29 cellular contexts compared by ENCODE assay signal in genomic region chr7:111676167-111676566, GRCh38.
"Had no signal": no experiment of that assay in that cellular context is flagged by ENCODE, and none has a peak within 500 bp of the region (broad histone marks: within the 10 kb centered on the region; RNA-seq: fewer than 3 reads in every experiment).

No MANE protein-coding gene starts in this region.

- H3K4me3 ChIP-seq: neural progenitor cell, ovary, psoas muscle, right lobe of liver, sigmoid colon, suprapubic skin, testis, tibial artery, transverse colon, upper lobe of right lung, uterus had no signal

- H3K9ac ChIP-seq: neural progenitor cell, parathyroid adenoma had no signal

- H3K4me1 ChIP-seq: parathyroid adenoma, psoas muscle, right lobe of liver, sigmoid colon, suprapubic skin, testis, tibial artery, transverse colon, upper lobe of right lung, uterus had no signal

- H3K4me3 Mint-ChIP-seq: natural killer cell; nephron; neural progenitor cell; stimulated activated memory B cell treated with anti-CD40 and anti-IgM and Interleukin-4, amounts not matched to agents 10 μg/mL and 1 μg/mL and 100 μg/mL, for 72 hours; stimulated activated naive CD8-positive, alpha-beta T cell treated with anti-CD3 and anti-CD28 coated beads, Interleukin-15, amount 100 ng/mL, for 72 hours; type B pancreatic cell had no signal

- H3K9me3 Mint-ChIP-seq: natural killer cell; nephron; neural progenitor cell; stimulated activated memory B cell treated with anti-CD40 and anti-IgM and Interleukin-4, amounts not matched to agents 10 μg/mL and 1 μg/mL and 100 μg/mL, for 72 hours; stimulated activated naive CD8-positive, alpha-beta T cell treated with anti-CD3 and anti-CD28 coated beads, Interleukin-15, amount 100 ng/mL, for 72 hours; type B pancreatic cell had no signal

- H2AFZ ChIP-seq: neural progenitor cell, parathyroid adenoma had no signal

- H3K9me3 ChIP-seq: ovary, psoas muscle, right lobe of liver, sigmoid colon, suprapubic skin, testis, tibial artery, transverse colon, upper lobe of right lung, uterus had no signal

- H3K4me1 Mint-ChIP-seq: natural killer cell; neural progenitor cell; stimulated activated memory B cell treated with anti-CD40 and anti-IgM and Interleukin-4, amounts not matched to agents 10 μg/mL and 1 μg/mL and 100 μg/mL, for 72 hours; stimulated activated naive CD8-positive, alpha-beta T cell treated with anti-CD3 and anti-CD28 coated beads, Interleukin-15, amount 100 ng/mL, for 72 hours had no signal

- H3K36me3 ChIP-seq: neural progenitor cell, ovary, right lobe of liver, sigmoid colon, suprapubic skin, tibial artery, transverse colon, upper lobe of right lung, uterus had no signal

- H3K27me3 ChIP-seq: neural progenitor cell, ovary, right lobe of liver, sigmoid colon, suprapubic skin, testis, tibial artery, transverse colon, upper lobe of right lung, uterus had no signal

- H3K27ac Mint-ChIP-seq: natural killer cell; nephron; neural progenitor cell; progenitor cell of endocrine pancreas; stimulated activated memory B cell treated with anti-CD40 and anti-IgM and Interleukin-4, amounts not matched to agents 10 μg/mL and 1 μg/mL and 100 μg/mL, for 72 hours; stimulated activated naive CD8-positive, alpha-beta T cell treated with anti-CD3 and anti-CD28 coated beads, Interleukin-15, amount 100 ng/mL, for 72 hours; type B pancreatic cell had no signal

- H3K4me2 ChIP-seq: neural progenitor cell had no signal

- FAIRE-seq: small intestine had no signal

- H3K27me3 Mint-ChIP-seq: stimulated activated memory B cell treated with anti-CD40 and anti-IgM and Interleukin-4, amounts not matched to agents 10 μg/mL and 1 μg/mL and 100 μg/mL, for 72 hours had no signal

- DNase-seq: natural killer cell; occipital lobe; ovary; posterior cingulate gyrus; psoas muscle; right cardiac atrium; right lobe of liver; sigmoid colon; small intestine; stimulated activated CD4-positive, alpha-beta T cell treated with anti-CD3 and anti-CD28 coated beads, Interleukin-15, amount 100 ng/mL, for 24 hours; stimulated activated CD4-positive, alpha-beta T cell treated with anti-CD3 and anti-CD28 coated beads, Interleukin-2, amount 100 ng/mL, for 24 hours; stimulated activated CD4-positive, alpha-beta T cell treated with anti-CD3 and anti-CD28 coated beads, Interleukin-2, amount 100 ng/mL, for 48 hours; stimulated activated CD4-positive, alpha-beta T cell treated with anti-CD3 and anti-CD28 coated beads, Interleukin-4, amount 100 ng/mL, for 24 hours; stimulated activated naive CD4-positive, alpha-beta T cell; stimulated activated naive CD8-positive, alpha-beta T cell treated with anti-CD3 and anti-CD28 coated beads, Interleukin-15, amount 100 ng/mL, for 72 hours; stimulated activated naive CD8-positive, alpha-beta T cell treated with anti-CD3 and anti-CD28 coated beads, Interleukin-15, Interleukin-2, amounts not matched to agents 100 U/mL and 50 U/mL, for 24 hours; substantia nigra; testis; tibial artery; transverse colon; upper lobe of right lung; uterus had no signal

- H3K36me3 Mint-ChIP-seq: natural killer cell; neural progenitor cell; stimulated activated memory B cell treated with anti-CD40 and anti-IgM and Interleukin-4, amounts not matched to agents 10 μg/mL and 1 μg/mL and 100 μg/mL, for 72 hours; type B pancreatic cell had no signal

- H3K79me2 ChIP-seq: parathyroid adenoma had no signal

- H3K27ac ChIP-seq: neural progenitor cell, ovary, parathyroid adenoma, psoas muscle, right lobe of liver, sigmoid colon, suprapubic skin, testis, tibial artery, transverse colon, upper lobe of right lung, uterus had no signal

- ATAC-seq: natural killer cell; psoas muscle; right cardiac atrium; right lobe of liver; stimulated activated memory B cell treated with anti-CD40 and anti-IgM and Interleukin-4, amounts not matched to agents 10 μg/mL and 1 μg/mL and 100 μg/mL, for 72 hours; stimulated activated naive CD8-positive, alpha-beta T cell treated with anti-CD3 and anti-CD28 coated beads, Interleukin-15, amount 100 ng/mL, for 72 hours; stimulated activated naive CD8-positive, alpha-beta T cell treated with anti-CD3 and anti-CD28 coated beads, Interleukin-15, Interleukin-2, amounts not matched to agents 100 U/mL and 50 U/mL, for 24 hours; upper lobe of right lung had no signal
